Comparison of ENCODE assay signal across 8 cellular contexts in genomic region chr1:13960376-13960987, GRCh38.
DNase-seq lines count a peak whose midpoint lies in the region; ATAC-seq and TF ChIP-seq lines count a peak whose summit lies in the region.

No MANE protein-coding gene starts in this region.

- H3K27me3 ChIP-seq in Caco-2 (replicated peaks; ENCODE audit: control insufficient read depth, insufficient read depth, low read length) (no peaks in the 10 kb centered on the region), Peyer's patch (no peaks in the 10 kb centered on the region), thyroid gland (no peaks in the 10 kb centered on the region)

- CTCF ChIA-PET in Caco-2 (lab: Charles Lee) = interaction anchor here (1.1 kb wide), 1 partner anchor 131 kb away, joined by 3 read pairs; no protein-coding TSS in a partner anchor

- H3K27ac Mint-ChIP-seq in Caco-2 (ENCODE audit: unreplicated experiment) = no peak overlapping the region

- 8 to 9% methylated on average over 12 of the region's 12 CpGs for WGBS in thyroid gland, 2 donors

- TF ChIP-seq CTCF in Caco-2 (IDR thresholded peaks at IDR 0.05; ENCODE audit: insufficient read depth in 1 of 2, low read depth in 1 of 2, low read length in 1 of 2, severe bottlenecking in 1 of 2, unreplicated experiment in 1 of 2) = peak; percentile 74 to 86
- peak; percentile 96 for TF ChIP-seq CTCF in HFF-Myc (IDR thresholded peaks at IDR 0.05; ENCODE audit: low read depth, low read length, missing control alignments)
- peak; percentile 86 to 95 (median 93) for TF ChIP-seq CTCF in Peyer's patch (IDR thresholded peaks at IDR 0.05)
- TF ChIP-seq CTCF in thyroid gland (IDR thresholded peaks at IDR 0.05) = peak; percentile 81 to 97 (median 96)

- intact Hi-C loops in Caco-2 (cut with micrococcal nuclease; ENCODE audit: unreplicated experiment) (loop anchor here (1.0 to 10.0 kb wide), 2 partner anchors 131 to 1144 kb away; no protein-coding TSS in a partner anchor), thyroid gland (cut with DNase I) (loop anchor here (5.0 to 10.0 kb wide), 2 partner anchors 133 to 1144 kb away; no protein-coding TSS in a partner anchor)

- POLR2A ChIA-PET in Caco-2 (lab: Charles Lee) = no interaction called here

- no peak overlapping the region for H3K4me3 ChIP-seq in Caco-2 (ENCODE audit: low read depth, low read length)
- no peak overlapping the region for H3K4me3 ChIP-seq in HFF-Myc (replicated peaks; ENCODE audit: low read depth, low read length)
- H3K4me3 ChIP-seq in Peyer's patch = no peak overlapping the region
- no peak overlapping the region for H3K4me3 ChIP-seq in thyroid gland (replicated peaks in 1 of 3)

- H3K9me3 ChIP-seq in Caco-2 (no peaks in the 10 kb centered on the region), Peyer's patch (no peaks in the 10 kb centered on the region), thyroid gland (no peaks in the 10 kb centered on the region)

- no peaks in the 10 kb centered on the region for H3K4me1 ChIP-seq in Caco-2
- H3K4me1 ChIP-seq in Peyer's patch = no peaks in the 10 kb centered on the region
- no peaks in the 10 kb centered on the region for H3K4me1 ChIP-seq in thyroid gland

- DNase-seq in Caco-2 (peak; percentile 54 to 68), HFF-Myc (ENCODE audit: extremely low read depth, low read depth) (peak; percentile 42), Peyer's patch (peak; percentile 58 to 91 (median 76)), foreskin melanocyte (peak; percentile 36), nucleus accumbens (lab: John Stamatoyannopoulos, UW) (peak in 47 of 56 donors; percentile 2 to 87 (median 36)), thyroid gland (peak; percentile 72 to 79)
- peak; percentile 33 for DNase-seq in activated T-helper 9 cell treated with anti-CD3 and anti-CD28 coated beads, Interleukin-2, amount 50 U/mL, for 16 hours (ENCODE audit: low read depth)

- BruUV-seq in Caco-2 (replicated peaks; lab: Mats Ljungman, UMichigan) = no TSS peak

- no peak for TF ChIP-seq POLR2A in Peyer's patch (IDR thresholded peaks at IDR 0.05)
- TF ChIP-seq POLR2A in thyroid gland (IDR thresholded peaks at IDR 0.05) = no peak

- H3K27me3 Mint-ChIP-seq in Caco-2 (ENCODE audit: insufficient read depth, unreplicated experiment) = peaks cover 10% of the 10 kb centered on the region

- no peaks in the 10 kb centered on the region for H3K9me3 Mint-ChIP-seq in Caco-2 (ENCODE audit: unreplicated experiment)

- no peak overlapping the region for H3K4me3 Mint-ChIP-seq in Caco-2 (ENCODE audit: unreplicated experiment)

- ATAC-seq in GM18870 (IDR thresholded peaks at IDR 0.05; ENCODE audit: unreplicated experiment) = no peak

- H3K36me3 ChIP-seq in Caco-2 (ENCODE audit: control insufficient read depth, insufficient read depth, low read length) (no peaks in the 10 kb centered on the region), Peyer's patch (no peaks in the 10 kb centered on the region), thyroid gland (no peaks in the 10 kb centered on the region)

- H3K36me3 Mint-ChIP-seq in Caco-2 (ENCODE audit: insufficient read depth, unreplicated experiment) = no peaks in the 10 kb centered on the region

- H3K4me1 Mint-ChIP-seq in Caco-2 (ENCODE audit: low read depth, unreplicated experiment) = no peaks in the 10 kb centered on the region

- no peak overlapping the region for H3K27ac ChIP-seq in Peyer's patch
- H3K27ac ChIP-seq in thyroid gland = no peak overlapping the region
